9 cellular contexts compared by ENCODE assay signal in the genomic region with DNA sequence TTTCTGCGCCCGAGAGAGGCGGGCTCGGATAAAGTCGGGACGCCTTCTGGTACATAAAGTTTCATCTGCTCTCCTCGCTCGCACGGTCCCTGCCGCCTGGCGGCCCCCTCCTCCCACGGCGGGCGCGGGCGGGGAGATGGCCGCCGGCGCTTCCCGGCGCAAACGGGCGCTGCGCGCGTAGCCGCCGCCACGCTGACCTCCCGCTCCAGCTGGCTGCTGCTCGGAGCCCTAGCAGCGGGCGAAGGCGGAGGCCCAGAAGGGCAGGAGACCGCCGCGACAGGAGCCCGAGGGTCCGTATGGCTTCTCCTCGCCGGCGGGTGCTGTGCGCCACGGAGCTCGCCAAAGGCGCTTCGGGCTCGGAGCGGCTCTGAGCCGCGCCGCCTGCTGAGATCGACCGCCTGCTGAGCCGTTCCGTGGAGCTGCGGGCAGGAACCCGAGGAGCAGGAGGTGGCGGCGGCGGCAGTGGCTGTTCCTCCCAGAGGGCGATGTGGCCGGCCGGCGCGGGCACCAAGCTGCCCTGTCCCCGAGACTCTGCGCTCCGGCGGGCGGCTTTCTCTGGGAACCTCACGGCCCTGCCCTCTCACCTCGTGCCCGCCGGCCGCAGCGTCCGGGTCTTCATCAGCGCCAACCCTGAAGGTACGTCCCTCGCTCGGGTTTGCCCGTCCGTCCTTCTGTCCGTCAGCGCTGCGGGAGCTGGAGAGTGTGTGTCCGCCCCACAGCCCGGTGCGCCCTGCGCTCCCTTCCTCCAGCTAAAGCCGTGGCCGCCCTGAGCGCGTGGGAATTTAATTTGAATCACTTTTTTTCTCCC. TPM values are rescaled to one million over a fixed set of nuclear protein-coding genes. Genes with fewer than 3 reads are reported as not detected.
A peak's percentile ranks its signal among the peaks of the same experiment; 100 is the strongest.
DNase-seq lines count a peak whose midpoint lies in the region; ATAC-seq and TF ChIP-seq lines count a peak whose summit lies in the region.
"Had no signal": no experiment of that assay in that cellular context is flagged by ENCODE, and none has a peak within 500 bp of the region (broad histone marks: within the 10 kb centered on the region; RNA-seq: fewer than 3 reads in every experiment).

A gene with protein sequence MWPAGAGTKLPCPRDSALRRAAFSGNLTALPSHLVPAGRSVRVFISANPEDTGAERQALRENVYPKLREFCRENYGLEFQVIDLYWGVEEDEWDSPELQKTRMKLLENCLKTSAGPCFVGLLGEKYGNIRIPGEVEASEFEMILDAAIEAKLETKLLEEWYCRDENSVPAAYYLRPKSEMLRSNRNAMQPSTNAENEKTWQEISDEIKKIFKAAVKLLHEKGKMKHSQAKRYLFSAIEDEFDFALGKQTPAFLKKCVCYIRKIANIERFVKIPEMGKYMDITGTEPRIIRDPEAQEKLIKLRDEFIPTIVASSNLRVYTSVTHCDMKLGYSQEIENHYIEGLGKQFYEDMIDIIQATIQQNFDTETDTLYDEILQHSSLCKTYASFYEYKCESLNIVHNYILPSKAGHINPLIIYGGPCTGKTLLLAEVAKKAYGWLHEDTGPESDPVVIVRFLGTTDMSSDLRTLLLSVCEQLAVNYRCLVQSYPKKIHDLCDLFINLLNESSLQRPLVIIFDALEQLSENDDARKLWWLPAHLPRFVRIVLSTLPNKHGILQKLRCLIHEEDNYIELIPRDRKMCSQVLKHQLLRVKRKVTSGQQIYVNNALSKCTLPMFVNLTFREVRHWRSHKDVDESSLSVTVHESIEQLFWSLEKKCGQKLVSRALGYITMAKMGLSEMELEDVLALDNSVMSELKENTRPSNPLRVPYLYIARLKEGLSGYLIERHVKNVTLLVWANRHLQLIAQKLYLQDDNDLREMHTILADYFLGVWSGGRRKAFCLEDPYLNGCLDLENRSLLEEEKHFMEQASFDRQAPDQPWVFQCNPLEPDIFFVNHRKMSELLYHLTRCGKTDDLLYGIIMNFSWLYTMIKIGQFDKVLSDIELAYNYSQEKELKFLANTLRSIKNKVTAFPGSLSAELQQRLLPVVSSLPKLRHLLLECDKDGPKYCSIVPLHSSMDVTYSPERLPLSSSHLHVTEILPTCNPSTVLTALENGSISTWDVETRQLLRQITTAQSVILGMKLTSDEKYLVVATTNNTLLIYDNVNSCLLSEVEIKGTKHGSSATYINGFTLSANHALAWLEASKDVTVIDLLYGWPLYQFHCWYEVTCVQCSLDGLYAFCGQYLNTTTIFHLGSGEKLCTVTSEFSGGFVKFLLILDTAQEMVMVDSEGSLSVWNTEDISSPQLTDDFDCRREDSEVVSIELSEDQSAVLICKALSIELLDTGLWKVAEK (N-terminal part only) (plus strand): TSS at position 161 of the 808 bp plus-strand sequence. CDS start 325 bp downstream, at position 486.

- no peak within 1 kb of the TSS for H2BK12ac ChIP-seq in neuronal stem cell (ENCODE audit: low read length)

- peak within 1 kb of the TSS; percentile 65 for H3K9ac ChIP-seq in neuronal stem cell (ENCODE audit: low read depth, low read length, poor library complexity)

- WGBS in neuronal stem cell (ENCODE audit: extremely low coverage in 2 of 2, insufficient read length in 2 of 2, insufficient replicate concordance in 1 of 2), 2 donors: no CpG with 5 or more reads among the region's 95 CpGs

- H3K79me1 ChIP-seq in neuronal stem cell (ENCODE audit: low read depth, low read length): no peaks in the 10 kb centered on the region

- no peaks in the 10 kb centered on the region for H3K9me3 ChIP-seq in neuronal stem cell (replicated peaks in 1 of 2; ENCODE audit: control insufficient read depth in 2 of 2, insufficient read depth in 1 of 2, low read depth in 1 of 2, low read length in 2 of 2)

- H4K91ac ChIP-seq in neuronal stem cell (ENCODE audit: low read depth, low read length, poor library complexity): no peak within 1 kb of the TSS

- no peaks in the 10 kb centered on the region for H3K36me3 Mint-ChIP-seq in glutamatergic neuron (ENCODE audit: unreplicated experiment)

- H2AFZ ChIP-seq in neuronal stem cell (ENCODE audit: low read length): peak within 1 kb of the TSS; percentile 81

- no peak within 1 kb of the TSS for H3K14ac ChIP-seq in neuronal stem cell (ENCODE audit: low read length)

- ATAC-seq in HG03521 (IDR thresholded peaks at IDR 0.05; ENCODE audit: unreplicated experiment): no peak

- TF ChIP-seq CTCF in glutamatergic neuron (IDR thresholded peaks at IDR 0.05; ENCODE audit: partially characterized antibody, unreplicated experiment): no peak

- peaks cover 5% of the 10 kb centered on the region for H3K9me3 Mint-ChIP-seq in glutamatergic neuron (ENCODE audit: unreplicated experiment)

- no peaks in the 10 kb centered on the region for H3K36me3 ChIP-seq in neuronal stem cell (replicated peaks in 1 of 2; ENCODE audit: control insufficient read depth in 2 of 2, insufficient read depth in 2 of 2, low read length in 2 of 2)

- no peak within 1 kb of the TSS for H2BK120ac ChIP-seq in neuronal stem cell (ENCODE audit: low read depth, low read length)

- no peak within 1 kb of the TSS for H2BK5ac ChIP-seq in neuronal stem cell (ENCODE audit: low read length)

- peak; percentile 82 for DNase-seq in DMS53 (lab: John Stamatoyannopoulos, UW)
- DNase-seq in NCI-H526 treated with DMSO at 0.1 percent for 48 hours (lab: John Stamatoyannopoulos, UW): peak; percentile 24
- DNase-seq in glutamatergic neuron: peak; percentile 75
- peak; percentile 51 for DNase-seq in neuronal stem cell (ENCODE audit: low spot score)
- no peak for DNase-seq in effector CD4-positive, alpha-beta T cell
- no peak for DNase-seq in NCI-H2029 (lab: John Stamatoyannopoulos, UW)
- no peak for DNase-seq in activated CD8-positive, alpha-beta memory T cell treated with anti-CD3 and anti-CD28 coated beads, Interleukin-2, amount 50 U/mL, for 48 hours
- DNase-seq: activated CD4-positive, alpha-beta T cell treated with anti-CD3 and anti-CD28 coated beads, Interleukin-2, amount 50 U/mL, for 4 hours had no signal

- H4K8ac ChIP-seq in neuronal stem cell (ENCODE audit: low read depth, low read length): peak within 1 kb of the TSS; percentile 48

- no peak within 1 kb of the TSS for H2BK15ac ChIP-seq in neuronal stem cell (ENCODE audit: low read length)

- H3K4ac ChIP-seq in neuronal stem cell (ENCODE audit: low read length): no peak within 1 kb of the TSS

- peak within 1 kb of the TSS; percentile 92 for H3K4me2 ChIP-seq in neuronal stem cell (ENCODE audit: insufficient read depth, low read length, poor library complexity, severe bottlenecking)

- peaks cover 0 to 10% of the 10 kb centered on the region in 2 donors for H3K4me1 ChIP-seq in neuronal stem cell (ENCODE audit: control insufficient read depth in 2 of 2, insufficient read depth in 1 of 2, low read depth in 1 of 2, low read length in 2 of 2)

- no peak within 1 kb of the TSS for H3K27ac Mint-ChIP-seq in glutamatergic neuron (ENCODE audit: unreplicated experiment)

- H3K18ac ChIP-seq in neuronal stem cell (ENCODE audit: low read length): peak within 1 kb of the TSS; percentile 80

- peaks cover 3% of the 10 kb centered on the region for H3K4me1 Mint-ChIP-seq in glutamatergic neuron (ENCODE audit: low read depth, unreplicated experiment)

- H3K4me3 Mint-ChIP-seq in glutamatergic neuron (ENCODE audit: unreplicated experiment): peak within 1 kb of the TSS; percentile 90

- peak within 1 kb of the TSS; percentile 69 for H3K23ac ChIP-seq in neuronal stem cell (ENCODE audit: low read depth, low read length, poor library complexity)

- no peak within 1 kb of the TSS for H2AK5ac ChIP-seq in neuronal stem cell (ENCODE audit: low read depth, low read length)

- H3K27ac ChIP-seq in neuronal stem cell (replicated peaks; ENCODE audit: low read length): no peak within 1 kb of the TSS

- peak within 1 kb of the TSS in 1 of 2 donors; percentile 78 for H3K4me3 ChIP-seq in neuronal stem cell (ENCODE audit: low read length in 2 of 2)

- peaks cover 14 to 66% (median 42%) of the 10 kb centered on the region in 3 experiments for H3K27me3 ChIP-seq in neuronal stem cell (ENCODE audit: control insufficient read depth in 3 of 3, insufficient read depth in 3 of 3, low read depth in 1 of 3, low read length in 3 of 3)

- peaks cover 20% of the 10 kb centered on the region for H3K27me3 Mint-ChIP-seq in glutamatergic neuron (ENCODE audit: unreplicated experiment)

RNA-seq across cellular contexts. Expression of the gene that starts here (rescaled TPM):
- total RNA-seq in glutamatergic neuron (ENCODE audit: unreplicated experiment): 0.17 TPM
- 0.01 TPM for polyA plus RNA-seq in neuronal stem cell (2013, experiment 1 of 2)
- not detected for polyA plus RNA-seq in neuronal stem cell (2013, experiment 2 of 2)

Comparison
In these comparisons a context has a peak if more than half of its experiments do, and no peak if none do; other contexts are left out.
1. Peak in DNase-seq in glutamatergic neuron; RNA of the gene not detected or under 1 TPM.
2. DNase-seq: peak in DMS53 (single experiment), NCI-H526 treated with DMSO at 0.1 percent for 48 hours (single experiment) and neuronal stem cell (single experiment); none in effector CD4-positive, alpha-beta T cell (single experiment), NCI-H2029 (single experiment) and activated CD8-positive, alpha-beta memory T cell treated with anti-CD3 and anti-CD28 coated beads, Interleukin-2, amount 50 U/mL, for 48 hours (single experiment).